In genomic region chr1:57550092-57550491, GRCh38 we compare ENCODE assay signal across 15 cellular contexts.
A peak's percentile ranks its signal among the peaks of the same experiment; 100 is the strongest.
DNase-seq lines count a peak whose midpoint lies in the region; ATAC-seq lines count a peak whose summit lies in the region.
"Had no signal": no experiment of that assay in that cellular context is flagged by ENCODE, and none has a peak within 500 bp of the region (broad histone marks: within the 10 kb centered on the region; RNA-seq: fewer than 3 reads in every experiment).

No MANE protein-coding gene starts in this region.

- peak; percentile 69 for ATAC-seq in GM19438 (IDR thresholded peaks at IDR 0.05; ENCODE audit: low read depth, unreplicated experiment)
- ATAC-seq in HG03135 (IDR thresholded peaks at IDR 0.05; ENCODE audit: unreplicated experiment) = peak; percentile 77
- no peak for ATAC-seq in HG02798 (IDR thresholded peaks at IDR 0.05; ENCODE audit: poor library complexity, unreplicated experiment)
- ATAC-seq: upper lobe of right lung had no signal

- peak; percentile 28 for DNase-seq in COLO829 (ENCODE audit: low spot score)
- peak; percentile 59 for DNase-seq in OCI-M1 (lab: John Stamatoyannopoulos, UW)
- no peak for DNase-seq in islet precursor cell
- no peak for DNase-seq in NCI-H2171 (lab: John Stamatoyannopoulos, UW)
- no peak for DNase-seq in NCI-H82 (lab: John Stamatoyannopoulos, UW)
- DNase-seq: activated naive CD8-positive, alpha-beta T cell treated with anti-CD3 and anti-CD28 coated beads for 36 hours; central memory CD4-positive, alpha-beta T cell; naive B cell; NCI-H1694; NK-92 treated with Interleukin-12 subunit alpha and Interleukin-12 subunit beta, amount 100 ng/mL, for 24 hours; stimulated activated CD4-positive, alpha-beta T cell treated with anti-CD3 and anti-CD28 coated beads, Interleukin-2, amount 100 ng/mL, for 24 hours; upper lobe of right lung had no signal

Comparison
In these comparisons a context has a peak if more than half of its experiments do, and no peak if none do; other contexts are left out.
1. DNase-seq: peak in COLO829 (single experiment) and OCI-M1 (single experiment); none in islet precursor cell (single experiment), NCI-H2171 (single experiment) and NCI-H82 (single experiment).